In the genomic region with DNA sequence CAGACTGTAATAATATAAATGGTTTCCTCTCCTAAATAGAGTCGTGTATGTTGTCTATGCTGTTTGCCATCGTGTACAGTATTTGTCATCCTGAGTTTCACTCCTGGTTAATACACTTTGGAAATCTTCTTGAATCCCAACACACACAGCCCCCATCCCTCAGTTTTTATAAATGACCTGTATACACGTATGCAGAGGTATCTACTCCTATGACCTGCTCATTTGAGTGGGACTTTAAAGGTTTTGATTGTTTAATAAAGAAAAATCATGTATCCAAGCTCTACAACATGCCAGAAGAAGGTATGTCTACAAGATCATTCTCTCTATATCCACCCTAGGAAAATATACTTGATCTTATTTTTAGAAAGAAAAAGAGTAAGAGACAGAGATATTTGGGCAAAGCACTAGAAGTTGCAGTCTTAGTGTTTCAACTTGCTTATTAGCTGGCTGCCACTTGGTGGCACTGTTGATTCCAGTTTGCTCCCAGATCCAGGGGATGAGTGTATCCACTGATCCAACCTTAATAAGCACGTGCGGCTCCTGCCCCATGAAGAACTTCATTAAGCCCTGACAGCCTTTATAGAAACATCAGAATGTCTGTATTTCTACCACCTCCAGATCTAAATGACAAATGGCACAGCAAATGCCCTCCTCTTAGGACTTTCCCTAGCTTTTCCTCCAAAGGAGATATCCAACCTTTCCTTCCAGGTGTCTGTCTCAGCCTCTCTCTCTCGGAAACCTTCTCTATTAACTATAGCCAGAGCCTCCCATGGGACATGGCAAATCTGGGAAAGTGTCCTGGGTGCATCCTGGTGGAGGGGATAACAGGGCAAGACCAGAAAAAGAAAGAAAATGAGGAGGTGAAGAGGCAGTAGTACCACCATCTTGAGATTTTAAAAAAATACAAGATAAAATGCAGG, we compare ENCODE assay signal across 1 cellular context.
A peak's percentile ranks its signal among the peaks of the same experiment; 100 is the strongest.
TF ChIP-seq lines count a peak whose summit lies in the region.

No MANE protein-coding gene starts in this region.

TF ChIP-seq in H1, 55 proteins besides CTCF, POLR2A, EP300 and RAD21:
- TF ChIP-seq, protein P1, sequence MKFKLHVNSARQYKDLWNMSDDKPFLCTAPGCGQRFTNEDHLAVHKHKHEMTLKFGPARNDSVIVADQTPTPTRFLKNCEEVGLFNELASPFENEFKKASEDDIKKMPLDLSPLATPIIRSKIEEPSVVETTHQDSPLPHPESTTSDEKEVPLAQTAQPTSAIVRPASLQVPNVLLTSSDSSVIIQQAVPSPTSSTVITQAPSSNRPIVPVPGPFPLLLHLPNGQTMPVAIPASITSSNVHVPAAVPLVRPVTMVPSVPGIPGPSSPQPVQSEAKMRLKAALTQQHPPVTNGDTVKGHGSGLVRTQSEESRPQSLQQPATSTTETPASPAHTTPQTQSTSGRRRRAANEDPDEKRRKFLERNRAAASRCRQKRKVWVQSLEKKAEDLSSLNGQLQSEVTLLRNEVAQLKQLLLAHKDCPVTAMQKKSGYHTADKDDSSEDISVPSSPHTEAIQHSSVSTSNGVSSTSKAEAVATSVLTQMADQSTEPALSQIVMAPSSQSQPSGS (IDR thresholded peaks at IDR 0.05; ENCODE audit: low read length), result 0 out of 2 replicates have a peak, but pooled peaks have one; percentile 32
- TF ChIP-seq, protein P2, sequence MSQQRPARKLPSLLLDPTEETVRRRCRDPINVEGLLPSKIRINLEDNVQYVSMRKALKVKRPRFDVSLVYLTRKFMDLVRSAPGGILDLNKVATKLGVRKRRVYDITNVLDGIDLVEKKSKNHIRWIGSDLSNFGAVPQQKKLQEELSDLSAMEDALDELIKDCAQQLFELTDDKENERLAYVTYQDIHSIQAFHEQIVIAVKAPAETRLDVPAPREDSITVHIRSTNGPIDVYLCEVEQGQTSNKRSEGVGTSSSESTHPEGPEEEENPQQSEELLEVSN (IDR thresholded peaks at IDR 0.05), result peak; percentile 69
- no peak for TF ChIP-seq TCF12 (IDR thresholded peaks at IDR 0.05; ENCODE audit: low read depth, low read length)
- TF ChIP-seq ASH2L (IDR thresholded peaks at IDR 0.05; ENCODE audit: low read length), result no peak
- TF ChIP-seq SUZ12 (IDR thresholded peaks at IDR 0.05; ENCODE audit: low read length), result no peak
- no peak for TF ChIP-seq ATF3 (IDR thresholded peaks at IDR 0.05; ENCODE audit: insufficient read depth, low read depth, low read length)
- TF ChIP-seq JUND (IDR thresholded peaks at IDR 0.05; ENCODE audit: low read length), result no peak
- TF ChIP-seq GABPA (IDR thresholded peaks at IDR 0.05; ENCODE audit: borderline replicate concordance, insufficient read depth, low read length), result no peak
- TF ChIP-seq MAX (IDR thresholded peaks at IDR 0.05), result peak; percentile 88
- TF ChIP-seq POLR2AphosphoS5 (IDR thresholded peaks at IDR 0.05; ENCODE audit: low read depth, low read length), result no peak
- TF ChIP-seq CEBPB (IDR thresholded peaks at IDR 0.05; ENCODE audit: low read depth, low read length), result no peak
- TF ChIP-seq SIN3A (conservative IDR thresholded peaks at IDR 0.05 in 1 of 2, IDR thresholded peaks at IDR 0.05 in 1 of 2; ENCODE audit: low read depth in 1 of 2, low read length in 2 of 2), result 0 out of 4 replicates have a peak, but pooled peaks of 1 of the 2 experiments have one; percentile 41
- no peak for TF ChIP-seq SP2 (IDR thresholded peaks at IDR 0.05; ENCODE audit: low read length)
- no peak for TF ChIP-seq CREB1 (IDR thresholded peaks at IDR 0.05)
- TF ChIP-seq CHD1 (IDR thresholded peaks at IDR 0.05; ENCODE audit: low read depth, low read length), result no peak
- TF ChIP-seq BACH1 (IDR thresholded peaks at IDR 0.05; ENCODE audit: low read length), result no peak
- TF ChIP-seq HDAC6 (IDR thresholded peaks at IDR 0.05; ENCODE audit: low read depth, low read length), result no peak
- TF ChIP-seq NRF1 (IDR thresholded peaks at IDR 0.05; ENCODE audit: low read depth, low read length), result no peak
- TF ChIP-seq USF2 (IDR thresholded peaks at IDR 0.05; ENCODE audit: low read length), result no peak
- TF ChIP-seq FOSL1 (IDR thresholded peaks at IDR 0.05; ENCODE audit: insufficient read depth, low read depth, low read length), result no peak
- TF ChIP-seq KDM1A (IDR thresholded peaks at IDR 0.05; ENCODE audit: borderline replicate concordance, low read length), result no peak
TF ChIP-seq in H1: peak in this region for 4.
